ENCODE assay signal across 18 cellular contexts in the genomic region with DNA sequence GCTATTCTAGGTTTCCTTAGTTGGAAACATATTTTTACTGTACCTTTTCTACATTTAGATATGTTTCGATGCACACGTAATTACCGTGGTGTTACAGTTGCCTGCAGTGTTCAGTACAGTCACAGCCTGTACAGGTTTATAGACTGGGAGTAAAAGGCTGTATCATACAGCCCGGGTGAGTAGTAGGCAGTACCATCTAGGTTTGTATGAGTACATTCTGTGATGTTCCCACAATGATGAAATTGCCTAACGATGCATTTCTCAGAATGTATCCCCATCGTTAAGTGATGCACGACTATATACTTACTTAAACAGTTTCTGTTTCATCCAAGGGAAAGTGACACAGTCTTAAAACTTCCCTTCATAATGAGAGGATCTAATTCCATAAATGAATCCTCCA. TPM values are rescaled to one million over a fixed set of nuclear protein-coding genes. Genes with fewer than 3 reads are reported as not detected.
DNase-seq lines count a peak whose midpoint lies in the region; ATAC-seq and TF ChIP-seq lines count a peak whose summit lies in the region.
"Had no signal": no experiment of that assay in that cellular context is flagged by ENCODE, and none has a peak within 500 bp of the region (broad histone marks: within the 10 kb centered on the region; RNA-seq: fewer than 3 reads in every experiment).

No MANE protein-coding gene starts in this region.

- peak overlapping the region; percentile 14 for H3K9ac ChIP-seq in Loucy (ENCODE audit: low read depth, low read length, poor library complexity, severe bottlenecking)
- no peak overlapping the region for H3K9ac ChIP-seq in colonic mucosa (ENCODE audit: low read depth in 2 of 2, low read length in 2 of 2)
- H3K9ac ChIP-seq: GM23248 had no signal

- no peaks in the 10 kb centered on the region for H3K27me3 ChIP-seq in DOHH2 (ENCODE audit: control insufficient read depth, low read length)
- H3K27me3 ChIP-seq in Loucy (ENCODE audit: insufficient read depth, low read length, poor library complexity, severe bottlenecking), result no peaks in the 10 kb centered on the region
- H3K27me3 ChIP-seq in dorsolateral prefrontal cortex, result no peaks in the 10 kb centered on the region
- H3K27me3 ChIP-seq in colonic mucosa, result no peaks in the 10 kb centered on the region
- H3K27me3 ChIP-seq: BE2C had no signal

- H2AFZ ChIP-seq in Loucy (ENCODE audit: low read length), result no peak overlapping the region
- H2AFZ ChIP-seq: GM23248 had no signal

- H3K27ac ChIP-seq in DOHH2 (ENCODE audit: low read depth, low read length), result peak overlapping the region; percentile 73
- peak overlapping the region in 44 of 59 donors; percentile 13 to 91 (median 59) for H3K27ac ChIP-seq in dorsolateral prefrontal cortex
- H3K27ac ChIP-seq in colonic mucosa, result no peak overlapping the region
- H3K27ac ChIP-seq: GM23248 had no signal

- H3K36me3 ChIP-seq in DOHH2 (ENCODE audit: control insufficient read depth, low read length), result no peaks in the 10 kb centered on the region
- H3K36me3 ChIP-seq in Loucy (ENCODE audit: insufficient read depth, low read length), result no peaks in the 10 kb centered on the region
- no peaks in the 10 kb centered on the region for H3K36me3 ChIP-seq in colonic mucosa
- H3K36me3 ChIP-seq: BE2C had no signal

- peak overlapping the region; percentile 44 for H3K4me3 ChIP-seq in DOHH2 (ENCODE audit: low read length)
- no peak overlapping the region for H3K4me3 ChIP-seq in Loucy (ENCODE audit: low read length, poor library complexity, severe bottlenecking)
- no peak overlapping the region for H3K4me3 ChIP-seq in dorsolateral prefrontal cortex
- H3K4me3 ChIP-seq in colonic mucosa, result no peak overlapping the region
- H3K4me3 ChIP-seq: GM23248, K562 had no signal

- intact Hi-C loops in dorsolateral prefrontal cortex (cut with DNase I) (no loop called here), colonic mucosa (cut with DNase I) (no loop called here)

- H3F3A ChIP-seq in DOHH2 (ENCODE audit: control insufficient read depth, insufficient read depth), result peaks cover 19% of the 10 kb centered on the region
- H3F3A ChIP-seq in Loucy (ENCODE audit: low read depth), result peaks cover 2% of the 10 kb centered on the region; the same call in 1 of the 2 replicates

- no peak for ATAC-seq in HG03159 (IDR thresholded peaks at IDR 0.05; ENCODE audit: unreplicated experiment)
- no peak for ATAC-seq in left lobe of liver
- ATAC-seq: K562 had no signal

- DNase-seq in dorsolateral prefrontal cortex (no peak), superior temporal gyrus (ENCODE audit: extremely low spot score) (peak; percentile 66), H4 (ENCODE audit: low spot score) (no peak), colonic mucosa (no peak), left lobe of liver (ENCODE audit: low spot score) (no peak)
- DNase-seq: ACHN; BE2C; CD4-positive, alpha-beta memory T cell; DMS153; DMS79 treated with DMSO at 0.1 percent for 48 hours; EL; GM23248; HCEC 1CT; IMR-90 had no signal

- H3K9me2 ChIP-seq in DOHH2 (replicated peaks; ENCODE audit: control insufficient read depth, low read length), result no peaks in the 10 kb centered on the region
- H3K9me2 ChIP-seq in Loucy (replicated peaks; ENCODE audit: low read depth, low read length), result no peaks in the 10 kb centered on the region

- peak overlapping the region; percentile 74 for H3K4me2 ChIP-seq in DOHH2 (ENCODE audit: low read length)
- peak overlapping the region; percentile 21 for H3K4me2 ChIP-seq in Loucy (ENCODE audit: low read depth, low read length, poor library complexity, severe bottlenecking)

- H4K20me1 ChIP-seq in DOHH2 (ENCODE audit: control insufficient read depth, insufficient read depth, low read depth, low read length) (no peaks in the 10 kb centered on the region), Loucy (ENCODE audit: insufficient read depth, low read length, poor library complexity, severe bottlenecking) (no peaks in the 10 kb centered on the region)

- H3K79me2 ChIP-seq in DOHH2 (ENCODE audit: control insufficient read depth, low read length), result no peaks in the 10 kb centered on the region
- H3K79me2 ChIP-seq in Loucy (ENCODE audit: insufficient read depth, low read length), result no peaks in the 10 kb centered on the region

- H3K4me1 ChIP-seq in DOHH2 (ENCODE audit: control insufficient read depth, low read length) (peaks cover 88% of the 10 kb centered on the region), Loucy (ENCODE audit: insufficient read depth, low read length, poor library complexity, severe bottlenecking) (peaks cover 25% of the 10 kb centered on the region), colonic mucosa (no peaks in the 10 kb centered on the region)

- H3K9me3 ChIP-seq in DOHH2 (ENCODE audit: control insufficient read depth, insufficient read depth, low read length) (no peaks in the 10 kb centered on the region), Loucy (ENCODE audit: insufficient read depth, low read depth, low read length) (no peaks in the 10 kb centered on the region), colonic mucosa (no peaks in the 10 kb centered on the region)
- H3K9me3 ChIP-seq: BE2C had no signal

- TF ChIP-seq CTCF in DOHH2 (IDR thresholded peaks at IDR 0.05; ENCODE audit: low read depth, low read length, poor library complexity, severe bottlenecking) (no peak), Loucy (conservative IDR thresholded peaks at IDR 0.05; ENCODE audit: low read length) (no peak), dorsolateral prefrontal cortex (IDR thresholded peaks at IDR 0.05 in 54 of 56, conservative IDR thresholded peaks at IDR 0.05 in 2 of 56; ENCODE audit: low read depth in 1 of 56, partially characterized antibody in 56 of 56) (no peak), colonic mucosa (IDR thresholded peaks at IDR 0.05) (no peak)

RNA-seq across cellular contexts. Expression of a gene that starts 13.1 kb away (rescaled TPM):
- total RNA-seq in dorsolateral prefrontal cortex, result 100 to 1,000 TPM; 161 to 881 (median 538) TPM
- total RNA-seq in H4 (2014; rRNA removed; shearing (Covaris generic)), result 191 and 193 TPM in 2 replicates
- total RNA-seq in colonic mucosa, result 1 to 10 TPM; 6.6 to 6.9 TPM
- total RNA-seq in left lobe of liver, result 0.96 TPM
- total RNA-seq: CD4-positive, alpha-beta memory T cell had no signal

RNA-seq across cellular contexts. Expression of a gene that starts 54.6 kb away (rescaled TPM):
- total RNA-seq in dorsolateral prefrontal cortex, result 10 to 100 TPM; 32.5 to 68.6 (median 46.7) TPM
- total RNA-seq in H4 (2014; rRNA removed; shearing (Covaris generic)), result 0.21 and 0.29 TPM in 2 replicates
- 10 to 100 TPM in 1 of 2 donors, 1 to 10 TPM in 1; 7.9 to 11.6 TPM for total RNA-seq in colonic mucosa
- 10.9 TPM for total RNA-seq in left lobe of liver
- total RNA-seq: GM23248 had no signal

Comparison
In these comparisons a context has a peak if more than half of its experiments do, and no peak if none do; other contexts are left out.
1. RNA of a gene that starts 13.1 kb away (total RNA-seq): 161 to 881 TPM in dorsolateral prefrontal cortex and 191 to 193 TPM in H4; 6.6 to 6.9 TPM in colonic mucosa and 0.96 TPM in left lobe of liver (single experiment); every median in the first group is over 10 times any median in the second.